25 cellular contexts compared by ENCODE assay signal in the genomic region with DNA sequence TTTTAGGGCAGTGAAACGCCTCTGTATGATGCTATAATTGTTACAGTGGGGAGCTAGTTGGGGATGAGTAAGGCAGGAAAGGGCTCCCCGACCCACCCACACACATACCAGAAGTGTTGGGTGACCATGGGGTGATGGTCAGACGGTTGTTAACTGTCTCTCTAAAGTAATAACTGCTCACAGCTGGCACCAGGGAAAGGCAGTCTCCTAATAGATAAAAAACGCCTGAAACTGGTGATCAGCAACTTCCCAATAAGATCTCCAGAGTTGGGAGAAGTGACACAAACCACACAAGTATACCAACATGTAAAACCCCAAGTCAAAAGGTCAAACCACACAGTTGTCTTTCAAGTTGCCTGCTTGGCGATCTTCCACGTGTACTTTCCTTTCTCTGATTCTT.
"Had no signal": no experiment of that assay in that cellular context is flagged by ENCODE, and none has a peak within 500 bp of the region (broad histone marks: within the 10 kb centered on the region; RNA-seq: fewer than 3 reads in every experiment).

No MANE protein-coding gene starts in this region.

- H3K4me1 Mint-ChIP-seq: activated naive CD8-positive, alpha-beta T cell treated with anti-CD3 and anti-CD28 coated beads, Interleukin-2, amount 10 ng/mL, durations not matched to agents 7 days and 5 days; endodermal cell; WTC11 had no signal

- H3K4me1 ChIP-seq: esophagus squamous epithelium, gastrocnemius medialis, left ventricle myocardium inferior, psoas muscle, right atrium auricular region, spleen, upper lobe of right lung had no signal

- H3K36me3 Mint-ChIP-seq: activated naive CD8-positive, alpha-beta T cell treated with anti-CD3 and anti-CD28 coated beads, Interleukin-2, amount 10 ng/mL, durations not matched to agents 7 days and 5 days; natural killer cell treated with Interleukin-12 subunit alpha and Interleukin-12 subunit beta and Interleukin-15 and Interleukin-18, amount 100 ng/mL, for 72 hours had no signal

- H3K27me3 ChIP-seq: cardiac muscle cell, esophagus squamous epithelium, gastrocnemius medialis, ovary, right atrium auricular region, spleen, upper lobe of right lung had no signal

- H3K4me3 Mint-ChIP-seq: activated naive CD4-positive, alpha-beta T cell treated with anti-CD3 and anti-CD28 coated beads for 36 hours; activated naive CD8-positive, alpha-beta T cell treated with anti-CD3 and anti-CD28 coated beads, Interleukin-2, amount 10 ng/mL, durations not matched to agents 7 days and 5 days; endodermal cell; natural killer cell treated with Interleukin-12 subunit alpha and Interleukin-12 subunit beta and Interleukin-15 and Interleukin-18, amount 100 ng/mL, for 72 hours; T-helper 2 cell treated with Interferon-gamma antibody and Interleukin-4, amounts not matched to agents 5 μg/mL and 100 μg/mL, for 36 hours; WTC11 had no signal

- H3K27ac ChIP-seq: cardiac muscle cell, esophagus squamous epithelium, gastrocnemius medialis, left ventricle myocardium inferior, ovary, psoas muscle, right atrium auricular region, spleen, thoracic aorta, upper lobe of right lung had no signal

- H3K27ac Mint-ChIP-seq: activated naive CD4-positive, alpha-beta T cell treated with anti-CD3 and anti-CD28 coated beads for 36 hours; activated naive CD8-positive, alpha-beta T cell treated with anti-CD3 and anti-CD28 coated beads, Interleukin-2, amount 10 ng/mL, durations not matched to agents 7 days and 5 days; endodermal cell; natural killer cell treated with Interleukin-12 subunit alpha and Interleukin-12 subunit beta and Interleukin-15 and Interleukin-18, amount 100 ng/mL, for 72 hours; T-helper 2 cell treated with Interferon-gamma antibody and Interleukin-4, amounts not matched to agents 5 μg/mL and 100 μg/mL, for 36 hours; WTC11 had no signal

- H3K9me3 ChIP-seq: gastrocnemius medialis, ovary, psoas muscle, right atrium auricular region, thoracic aorta, upper lobe of right lung had no signal

- H3K4me3 ChIP-seq: cardiac muscle cell, esophagus squamous epithelium, gastrocnemius medialis, left ventricle myocardium inferior, ovary, psoas muscle, right atrium auricular region, spleen, thoracic aorta, upper lobe of right lung had no signal

- H3K27me3 Mint-ChIP-seq: activated naive CD8-positive, alpha-beta T cell treated with anti-CD3 and anti-CD28 coated beads, Interleukin-2, amount 10 ng/mL, durations not matched to agents 7 days and 5 days; natural killer cell treated with Interleukin-12 subunit alpha and Interleukin-12 subunit beta and Interleukin-15 and Interleukin-18, amount 100 ng/mL, for 72 hours had no signal

- DNase-seq: activated CD4-positive, alpha-beta T cell treated with anti-CD3 and anti-CD28 coated beads, Interleukin-2, amount 50 U/mL, for 4 hours; activated effector memory CD4-positive, alpha-beta T cell treated with Interleukin-2 at 50 U/mL for 16 hours; activated naive CD4-positive, alpha-beta T cell treated with anti-CD3 and anti-CD28 coated beads for 36 hours; activated naive CD8-positive, alpha-beta T cell treated with anti-CD3 and anti-CD28 coated beads, Interleukin-2, amount 10 ng/mL, durations not matched to agents 7 days and 5 days; activated T-cell treated with anti-CD3 and anti-CD28 coated beads, Interleukin-2, amount 50 U/mL, for 48 hours; amygdala; cortex of kidney; endodermal cell; esophagus squamous epithelium; gastrocnemius medialis; head of caudate nucleus; hypothalamus; left ventricle myocardium inferior; ovary; psoas muscle; spleen; stimulated activated CD4-positive, alpha-beta T cell treated with anti-CD3 and anti-CD28 coated beads, Interleukin-4, amount 100 ng/mL, for 1 hour; stimulated activated naive CD4-positive, alpha-beta T cell treated with Interleukin-2 at 50 U/mL for 16 hours; upper lobe of right lung had no signal

- H3K36me3 ChIP-seq: cardiac muscle cell, esophagus squamous epithelium, gastrocnemius medialis, left ventricle myocardium inferior, ovary, right atrium auricular region, spleen, thoracic aorta, upper lobe of right lung had no signal
